ENCODE assay signal across 23 cellular contexts in the genomic region with DNA sequence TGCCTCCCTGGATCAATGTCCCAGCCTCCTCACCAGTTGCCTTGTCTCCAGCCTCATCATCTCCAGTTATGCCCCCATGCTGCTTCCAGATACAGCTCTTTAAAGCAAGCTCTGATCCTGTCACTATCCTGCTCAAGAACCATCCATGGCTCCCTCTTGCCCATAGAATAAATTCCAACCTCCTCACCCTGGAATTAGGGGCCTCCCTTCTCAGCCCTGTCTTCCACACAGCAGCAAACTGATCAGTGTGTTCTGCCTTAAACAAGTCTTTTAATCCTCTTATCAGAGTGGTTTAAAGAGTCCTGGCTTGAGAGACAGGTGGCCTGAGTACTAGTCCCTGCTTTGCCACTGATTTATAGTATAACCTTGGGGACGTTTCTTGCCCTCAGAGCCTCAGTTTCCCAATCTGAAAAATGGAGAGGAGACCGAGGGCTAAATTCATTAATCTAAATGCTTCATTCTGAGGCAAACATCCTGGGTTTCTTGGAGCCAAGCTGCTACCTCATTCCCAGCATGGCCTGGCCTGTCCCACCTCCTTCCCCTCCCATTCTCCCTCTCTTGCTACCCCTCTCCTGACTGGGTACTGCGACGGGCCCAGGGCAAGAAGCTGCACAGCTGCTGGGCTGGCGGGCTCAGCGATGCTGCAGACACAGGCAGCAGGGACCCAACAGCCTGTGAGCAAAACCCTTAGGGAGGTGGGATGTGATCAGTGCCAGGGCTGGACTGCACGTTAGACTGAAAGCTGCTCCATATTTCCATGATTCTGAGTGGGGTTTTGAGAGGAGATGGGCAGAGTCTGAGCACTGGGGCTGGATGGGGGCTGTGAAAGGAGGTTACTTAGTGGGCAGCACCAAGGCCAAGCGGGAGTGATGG.
"Had no signal": no experiment of that assay in that cellular context is flagged by ENCODE, and none has a peak within 500 bp of the region (broad histone marks: within the 10 kb centered on the region; RNA-seq: fewer than 3 reads in every experiment).

No MANE protein-coding gene starts in this region.

- H3K9me3 ChIP-seq: prostate gland, upper lobe of right lung had no signal

- H3K27ac ChIP-seq: cardiac muscle cell, neural progenitor cell, prostate gland, upper lobe of right lung, VCaP had no signal

- H3K4me1 ChIP-seq: prostate gland, upper lobe of right lung had no signal

- H3K27me3 ChIP-seq: cardiac muscle cell, neural progenitor cell had no signal

- H3K36me3 ChIP-seq: cardiac muscle cell, neural progenitor cell, prostate gland, upper lobe of right lung had no signal

- ATAC-seq: activated CD8-positive, alpha-beta memory T cell treated with anti-CD3 and anti-CD28 coated beads, Interleukin-2, amount 10 ng/mL, durations not matched to agents 7 days and 5 days; activated CD8-positive, alpha-beta T cell treated with anti-CD3 and anti-CD28 coated beads for 36 hours; activated naive CD8-positive, alpha-beta T cell treated with anti-CD3 and anti-CD28 coated beads, Interleukin-2, amount 50 U/mL, for 24 hours; left lobe of liver; naive thymus-derived CD4-positive, alpha-beta T cell; upper lobe of right lung had no signal

- H3K27me3 Mint-ChIP-seq: activated CD4-positive, alpha-beta T cell treated with anti-CD3 and anti-CD28 coated beads, Interleukin-2, amount 10 ng/mL, durations not matched to agents 7 days and 5 days; activated CD8-positive, alpha-beta memory T cell treated with anti-CD3 and anti-CD28 coated beads, Interleukin-2, amount 10 ng/mL, durations not matched to agents 7 days and 5 days; activated naive CD8-positive, alpha-beta T cell treated with anti-CD3 and anti-CD28 coated beads, Interleukin-2, amount 50 U/mL, for 24 hours had no signal

- H3K4me2 ChIP-seq: neural progenitor cell had no signal

- H3K4me3 ChIP-seq: cardiac muscle cell, lung, neural progenitor cell, prostate gland, upper lobe of right lung had no signal

- H3K4me3 Mint-ChIP-seq: activated CD4-positive, alpha-beta T cell treated with anti-CD3 and anti-CD28 coated beads, Interleukin-2, amount 10 ng/mL, durations not matched to agents 7 days and 5 days; activated CD8-positive, alpha-beta memory T cell treated with anti-CD3 and anti-CD28 coated beads, Interleukin-2, amount 10 ng/mL, durations not matched to agents 7 days and 5 days; activated CD8-positive, alpha-beta T cell treated with anti-CD3 and anti-CD28 coated beads for 36 hours; activated naive CD4-positive, alpha-beta T cell treated with anti-CD3 and anti-CD28 coated beads, Interleukin-2, amount 10 ng/mL, durations not matched to agents 7 days and 5 days; activated naive CD8-positive, alpha-beta T cell treated with anti-CD3 and anti-CD28 coated beads, Interleukin-2, amount 50 U/mL, for 24 hours; dendritic cell treated with granulocyte-macrophage colony-stimulating factor and Interleukin-4, amounts not matched to agents 40 ng/mL and 50 ng/mL, for 4 days; naive thymus-derived CD4-positive, alpha-beta T cell; neural progenitor cell; T-helper 2 cell treated with Interferon-gamma antibody and Interleukin-4, amounts not matched to agents 5 μg/mL and 100 μg/mL, for 36 hours had no signal

- H3K4me1 Mint-ChIP-seq: activated CD4-positive, alpha-beta T cell treated with anti-CD3 and anti-CD28 coated beads, Interleukin-2, amount 10 ng/mL, durations not matched to agents 7 days and 5 days; activated CD8-positive, alpha-beta memory T cell treated with anti-CD3 and anti-CD28 coated beads, Interleukin-2, amount 10 ng/mL, durations not matched to agents 7 days and 5 days; activated naive CD4-positive, alpha-beta T cell treated with anti-CD3 and anti-CD28 coated beads, Interleukin-2, amount 10 ng/mL, durations not matched to agents 7 days and 5 days; activated naive CD8-positive, alpha-beta T cell treated with anti-CD3 and anti-CD28 coated beads, Interleukin-2, amount 50 U/mL, for 24 hours; naive thymus-derived CD4-positive, alpha-beta T cell had no signal

- H3K9me3 Mint-ChIP-seq: activated CD4-positive, alpha-beta T cell treated with anti-CD3 and anti-CD28 coated beads, Interleukin-2, amount 10 ng/mL, durations not matched to agents 7 days and 5 days; activated CD8-positive, alpha-beta T cell treated with anti-CD3 and anti-CD28 coated beads for 36 hours; activated naive CD4-positive, alpha-beta T cell treated with anti-CD3 and anti-CD28 coated beads, Interleukin-2, amount 10 ng/mL, durations not matched to agents 7 days and 5 days; activated naive CD8-positive, alpha-beta T cell treated with anti-CD3 and anti-CD28 coated beads, Interleukin-2, amount 50 U/mL, for 24 hours; T-helper 2 cell treated with Interferon-gamma antibody and Interleukin-4, amounts not matched to agents 5 μg/mL and 100 μg/mL, for 36 hours had no signal

- FAIRE-seq: kidney had no signal

- H3K27ac Mint-ChIP-seq: activated CD4-positive, alpha-beta T cell treated with anti-CD3 and anti-CD28 coated beads, Interleukin-2, amount 10 ng/mL, durations not matched to agents 7 days and 5 days; activated CD8-positive, alpha-beta memory T cell treated with anti-CD3 and anti-CD28 coated beads, Interleukin-2, amount 10 ng/mL, durations not matched to agents 7 days and 5 days; activated CD8-positive, alpha-beta T cell treated with anti-CD3 and anti-CD28 coated beads for 36 hours; activated naive CD4-positive, alpha-beta T cell treated with anti-CD3 and anti-CD28 coated beads, Interleukin-2, amount 10 ng/mL, durations not matched to agents 7 days and 5 days; activated naive CD8-positive, alpha-beta T cell treated with anti-CD3 and anti-CD28 coated beads, Interleukin-2, amount 50 U/mL, for 24 hours; dendritic cell treated with granulocyte-macrophage colony-stimulating factor and Interleukin-4, amounts not matched to agents 40 ng/mL and 50 ng/mL, for 4 days; naive thymus-derived CD4-positive, alpha-beta T cell; T-helper 2 cell treated with Interferon-gamma antibody and Interleukin-4, amounts not matched to agents 5 μg/mL and 100 μg/mL, for 36 hours had no signal

- H3K9ac ChIP-seq: neural progenitor cell had no signal

- H3K36me3 Mint-ChIP-seq: activated CD8-positive, alpha-beta memory T cell treated with anti-CD3 and anti-CD28 coated beads, Interleukin-2, amount 10 ng/mL, durations not matched to agents 7 days and 5 days; activated naive CD4-positive, alpha-beta T cell treated with anti-CD3 and anti-CD28 coated beads, Interleukin-2, amount 10 ng/mL, durations not matched to agents 7 days and 5 days; naive thymus-derived CD4-positive, alpha-beta T cell; neural progenitor cell had no signal

- DNase-seq: activated CD4-positive, alpha-beta T cell treated with anti-CD3 and anti-CD28 coated beads, Interleukin-2, amount 10 ng/mL, durations not matched to agents 7 days and 5 days; activated CD4-positive, CD25-positive, alpha-beta regulatory T cell treated with anti-CD3 and anti-CD28 coated beads, Interleukin-2, amount 50 U/mL, for 72 hours; activated CD8-positive, alpha-beta memory T cell treated with anti-CD3 and anti-CD28 coated beads, Interleukin-2, amount 10 ng/mL, durations not matched to agents 7 days and 5 days; activated CD8-positive, alpha-beta T cell treated with anti-CD3 and anti-CD28 coated beads for 36 hours; activated naive CD4-positive, alpha-beta T cell treated with anti-CD3 and anti-CD28 coated beads, Interleukin-2, amount 10 ng/mL, durations not matched to agents 7 days and 5 days; activated naive CD8-positive, alpha-beta T cell treated with anti-CD3 and anti-CD28 coated beads, Interleukin-2, amount 50 U/mL, for 24 hours; activated T-cell treated with anti-CD3 and anti-CD28 coated beads for 4 hours; effector CD4-positive, alpha-beta T cell; erythroblast; foreskin fibroblast; kidney; naive thymus-derived CD4-positive, alpha-beta T cell; stimulated activated CD4-positive, alpha-beta T cell treated with anti-CD3 and anti-CD28 coated beads, Interleukin-4, amount 100 ng/mL, for 1 hour; stimulated activated naive CD4-positive, alpha-beta T cell; upper lobe of right lung had no signal

- H2AFZ ChIP-seq: neural progenitor cell had no signal
